8 cellular contexts compared by ENCODE assay signal in the genomic region with DNA sequence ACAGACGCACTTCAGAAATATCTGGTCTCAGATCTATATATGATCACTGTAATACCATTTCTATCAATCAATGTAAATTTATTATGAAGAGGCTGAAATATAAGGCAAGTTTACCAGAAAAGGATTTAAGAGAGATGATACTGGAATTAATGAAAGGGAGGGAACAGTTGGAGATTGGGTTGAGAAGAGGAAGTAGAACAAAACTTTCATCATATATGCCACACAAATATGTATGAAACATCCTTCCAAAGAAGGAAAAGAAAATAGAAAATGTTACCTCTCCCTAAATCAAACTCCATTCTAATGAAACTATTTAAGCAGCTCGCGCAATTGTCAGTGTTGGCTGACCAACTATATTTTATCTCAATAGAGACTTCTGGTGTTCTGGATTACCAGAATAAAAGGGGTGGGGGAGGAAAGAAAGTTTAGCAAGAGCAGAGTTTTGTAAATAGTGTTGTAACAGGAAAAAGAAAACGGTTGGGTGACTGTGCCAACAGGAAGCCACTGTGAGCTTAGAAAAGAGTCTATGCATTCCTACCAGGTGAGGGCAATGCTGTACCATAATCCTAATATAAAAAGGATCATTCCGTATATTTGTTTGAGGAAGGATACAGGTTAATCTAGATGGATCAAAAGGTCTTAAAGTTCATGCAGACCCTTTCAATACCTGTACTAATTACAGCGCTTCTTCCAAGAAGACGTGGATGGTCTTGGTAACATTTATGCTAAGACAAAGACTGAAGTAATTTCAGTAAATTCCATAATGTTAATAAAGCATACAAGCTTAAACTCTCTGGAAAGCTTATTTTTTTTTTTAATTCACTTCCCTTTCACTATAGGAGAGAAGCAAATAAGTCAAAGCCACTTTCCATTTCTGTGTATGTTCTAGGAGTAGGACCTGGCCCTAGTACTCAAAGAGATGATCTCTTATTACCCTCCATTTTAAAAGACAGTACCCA. TPM values are rescaled to one million over a fixed set of nuclear protein-coding genes. Genes with fewer than 3 reads are reported as not detected.
DNase-seq lines count a peak whose midpoint lies in the region; ATAC-seq and TF ChIP-seq lines count a peak whose summit lies in the region.

No MANE protein-coding gene starts in this region.

- peaks cover 23% of the 10 kb centered on the region for H3K9me3 ChIP-seq in SK-N-SH
- peaks cover 0 to 21% (median 6%) of the 10 kb centered on the region in 3 experiments for H3K9me3 ChIP-seq in naive thymus-derived CD4-positive, alpha-beta T cell (ENCODE audit: control insufficient read depth in 2 of 3, low read length in 3 of 3)

- no peaks in the 10 kb centered on the region for H3K27me3 Mint-ChIP-seq in naive thymus-derived CD4-positive, alpha-beta T cell

- H3K27ac ChIP-seq in SK-N-SH (ENCODE audit: low read depth in 2 of 2, low read length in 1 of 2): no peak overlapping the region; a peak in 1 of 4 replicates
- no peak overlapping the region for H3K27ac ChIP-seq in naive thymus-derived CD4-positive, alpha-beta T cell (ENCODE audit: low read depth, low read length)

- H3K4me1 Mint-ChIP-seq in naive thymus-derived CD4-positive, alpha-beta T cell: peaks cover 4 to 35% (median 30%) of the 10 kb centered on the region in 7 donors

- peaks cover 50 to 75% of the 10 kb centered on the region in 2 experiments for H3K36me3 ChIP-seq in SK-N-SH (replicated peaks in 1 of 2; ENCODE audit: control insufficient read depth in 1 of 2, insufficient read depth in 2 of 2, low read length in 1 of 2)
- H3K36me3 ChIP-seq in naive thymus-derived CD4-positive, alpha-beta T cell (ENCODE audit: control insufficient read depth in 2 of 3, insufficient read depth in 3 of 3, low read length in 3 of 3): peaks cover 11 to 72% (median 20%) of the 10 kb centered on the region in 3 experiments

- H3F3A ChIP-seq in SK-N-SH (replicated peaks; ENCODE audit: insufficient read depth): peaks cover 23% of the 10 kb centered on the region

- H3K9me3 Mint-ChIP-seq in naive thymus-derived CD4-positive, alpha-beta T cell: peaks cover 0 to 28% (median 8%) of the 10 kb centered on the region in 11 donors

- TF ChIP-seq EP300 in SK-N-SH (IDR thresholded peaks at IDR 0.05; ENCODE audit: borderline replicate concordance in 1 of 2, low read depth in 1 of 2, low read length in 1 of 2): no peak

- no peak overlapping the region for H3K4me3 ChIP-seq in SK-N-SH (ENCODE audit: low read depth in 2 of 2, low read length in 1 of 2)
- H3K4me3 ChIP-seq in epithelial cell of esophagus (ENCODE audit: low read length): no peak overlapping the region
- H3K4me3 ChIP-seq in naive thymus-derived CD4-positive, alpha-beta T cell (ENCODE audit: low read length): no peak overlapping the region

- intact Hi-C loops in naive thymus-derived CD4-positive, alpha-beta T cell (cut with micrococcal nuclease): loop anchor here (1.0 to 5.0 kb wide), 5 partner anchors 24 to 549 kb away; partner anchors contain the start of gene TMBIM4 (in 1 of the 2)

- CTCF ChIA-PET in SK-N-SH (lab: Yijun Ruan, JAX): interaction anchor here (0.6 to 1.4 kb wide), 12 partner anchors 9 to 217 kb away, joined by 3 to 12 read pairs (median 3); partner anchors contain the start of genes LLPH and TMBIM4
- CTCF ChIA-PET in naive thymus-derived CD4-positive, alpha-beta T cell (lab: Charles Lee): interaction anchor here (0.6 to 1.8 kb wide), 5 partner anchors 14 to 264 kb away, joined by 3 to 5 read pairs (median 3); partner anchors contain the start of gene LLPH

- ATAC-seq in naive thymus-derived CD4-positive, alpha-beta T cell: peak; percentile 86

- H4K20me1 ChIP-seq in SK-N-SH (ENCODE audit: insufficient read depth): no peaks in the 10 kb centered on the region

- TF ChIP-seq CTCF in SK-N-SH (IDR thresholded peaks at IDR 0.05) (peak; percentile 65), epithelial cell of esophagus (IDR thresholded peaks at IDR 0.05; ENCODE audit: insufficient read depth, low read depth, low read length, missing control alignments) (peak; percentile 79)

- no peak overlapping the region for H3K4me2 ChIP-seq in SK-N-SH

- H2AFZ ChIP-seq in SK-N-SH (ENCODE audit: low read depth): no peak overlapping the region

- DNase-seq in EH (ENCODE audit: low read depth): peak; percentile 77
- DNase-seq in KBM-7: peak; percentile 86
- DNase-seq in SK-N-SH: peak; percentile 39
- DNase-seq in epithelial cell of esophagus (ENCODE audit: low read depth): peak; percentile 86
- peak in 4 of 9 donors; percentile 10 to 32 (median 14) for DNase-seq in naive thymus-derived CD4-positive, alpha-beta T cell
- DNase-seq in NCI-H2227 treated with DMSO at 0.1 percent for 48 hours (lab: John Stamatoyannopoulos, UW): no peak
- DNase-seq in activated gamma-delta T cell treated with Interleukin-2 at 50 U/mL for 16 hours: no peak
- DNase-seq in NK-92 treated with Interleukin-12 subunit alpha and Interleukin-12 subunit beta, amount 100 ng/mL, for 24 hours (lab: John Stamatoyannopoulos, UW): no peak

- TF ChIP-seq RAD21 in SK-N-SH (IDR thresholded peaks at IDR 0.05; ENCODE audit: low read length): peak; percentile 56

- H3K36me3 Mint-ChIP-seq in naive thymus-derived CD4-positive, alpha-beta T cell: peaks cover 22 to 62% (median 55%) of the 10 kb centered on the region in 5 donors

- H3K79me2 ChIP-seq in SK-N-SH (ENCODE audit: insufficient read depth): peaks cover 12% of the 10 kb centered on the region; the same call in 1 of the 2 replicates

- WGBS in SK-N-SH (ENCODE audit: low lambda C conversion rate): 76% methylated on average over 7 of the region's 7 CpGs

- POLR2A ChIA-PET in SK-N-SH (lab: Yijun Ruan, JAX): no interaction called here
- POLR2A ChIA-PET in naive thymus-derived CD4-positive, alpha-beta T cell (lab: Charles Lee): interaction anchor here (0.7 to 1.4 kb wide), 2 partner anchors 14 to 24 kb away, joined by 3 to 4 read pairs; partner anchors contain the start of gene LLPH

- H3K4me3 Mint-ChIP-seq in naive thymus-derived CD4-positive, alpha-beta T cell: peak overlapping the region in 1 of 10 donors; percentile 15

- peak overlapping the region; percentile 3 to 86 (median 66) for H3K27ac Mint-ChIP-seq in naive thymus-derived CD4-positive, alpha-beta T cell

- no peaks in the 10 kb centered on the region for H3K27me3 ChIP-seq in SK-N-SH (ENCODE audit: insufficient read depth)
- no peaks in the 10 kb centered on the region for H3K27me3 ChIP-seq in naive thymus-derived CD4-positive, alpha-beta T cell (ENCODE audit: control insufficient read depth in 2 of 2, insufficient read depth in 2 of 2, low read length in 2 of 2)

- H3K9ac ChIP-seq in SK-N-SH: no peak overlapping the region

- in situ Hi-C loops in KBM-7 (cut with MboI; ENCODE audit: low pct_unique_long_range_greater_than_20kb, low sequenced_read_pairs): loop anchor here (25.0 kb wide), 1 partner anchor 267 kb away; no protein-coding TSS in a partner anchor

- no peaks in the 10 kb centered on the region for H3K9me2 ChIP-seq in SK-N-SH

- no peaks in the 10 kb centered on the region; a peak in 1 of 4 replicates for H3K4me1 ChIP-seq in SK-N-SH (ENCODE audit: control insufficient read depth in 1 of 2, insufficient read depth in 2 of 2, low read depth in 1 of 2, low read length in 1 of 2)
- peaks cover 0 to 3% of the 10 kb centered on the region in 2 donors for H3K4me1 ChIP-seq in naive thymus-derived CD4-positive, alpha-beta T cell (ENCODE audit: control insufficient read depth in 2 of 2, insufficient read depth in 2 of 2, low read length in 2 of 2)

TF ChIP-seq in SK-N-SH, 30 proteins besides CTCF, POLR2A, EP300 and RAD21 (continues in another document):
- peak; percentile 26; the same call in 1 of the 2 replicates for TF ChIP-seq SMC3 (IDR thresholded peaks at IDR 0.05; ENCODE audit: low read depth, low read length)
- TF ChIP-seq, protein P1, sequence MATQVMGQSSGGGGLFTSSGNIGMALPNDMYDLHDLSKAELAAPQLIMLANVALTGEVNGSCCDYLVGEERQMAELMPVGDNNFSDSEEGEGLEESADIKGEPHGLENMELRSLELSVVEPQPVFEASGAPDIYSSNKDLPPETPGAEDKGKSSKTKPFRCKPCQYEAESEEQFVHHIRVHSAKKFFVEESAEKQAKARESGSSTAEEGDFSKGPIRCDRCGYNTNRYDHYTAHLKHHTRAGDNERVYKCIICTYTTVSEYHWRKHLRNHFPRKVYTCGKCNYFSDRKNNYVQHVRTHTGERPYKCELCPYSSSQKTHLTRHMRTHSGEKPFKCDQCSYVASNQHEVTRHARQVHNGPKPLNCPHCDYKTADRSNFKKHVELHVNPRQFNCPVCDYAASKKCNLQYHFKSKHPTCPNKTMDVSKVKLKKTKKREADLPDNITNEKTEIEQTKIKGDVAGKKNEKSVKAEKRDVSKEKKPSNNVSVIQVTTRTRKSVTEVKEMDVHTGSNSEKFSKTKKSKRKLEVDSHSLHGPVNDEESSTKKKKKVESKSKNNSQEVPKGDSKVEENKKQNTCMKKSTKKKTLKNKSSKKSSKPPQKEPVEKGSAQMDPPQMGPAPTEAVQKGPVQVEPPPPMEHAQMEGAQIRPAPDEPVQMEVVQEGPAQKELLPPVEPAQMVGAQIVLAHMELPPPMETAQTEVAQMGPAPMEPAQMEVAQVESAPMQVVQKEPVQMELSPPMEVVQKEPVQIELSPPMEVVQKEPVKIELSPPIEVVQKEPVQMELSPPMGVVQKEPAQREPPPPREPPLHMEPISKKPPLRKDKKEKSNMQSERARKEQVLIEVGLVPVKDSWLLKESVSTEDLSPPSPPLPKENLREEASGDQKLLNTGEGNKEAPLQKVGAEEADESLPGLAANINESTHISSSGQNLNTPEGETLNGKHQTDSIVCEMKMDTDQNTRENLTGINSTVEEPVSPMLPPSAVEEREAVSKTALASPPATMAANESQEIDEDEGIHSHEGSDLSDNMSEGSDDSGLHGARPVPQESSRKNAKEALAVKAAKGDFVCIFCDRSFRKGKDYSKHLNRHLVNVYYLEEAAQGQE (IDR thresholded peaks at IDR 0.05; ENCODE audit: low read depth, low read length): no peak
- no peak for TF ChIP-seq EZH2phosphoT487 (IDR thresholded peaks at IDR 0.05; ENCODE audit: borderline replicate concordance, low read depth)

RNA-seq across cellular contexts. Expression of gene LLPH, which starts 14.5 kb away (rescaled TPM):
- 7.4 and 9.1 TPM in 2 replicates for polyA plus RNA-seq in SK-N-SH (2012; rRNA removed)
- 16.7 and 33.6 TPM in 2 replicates for polyA plus RNA-seq in SK-N-SH (2012; cell fraction: cytosol; rRNA removed)
- 1.3 and 2.8 TPM in 2 replicates for polyA plus RNA-seq in SK-N-SH (2012; cell fraction: nucleus; rRNA removed)
- 10 to 100 TPM; 14.7 to 29.1 (median 28.4) TPM for total RNA-seq in naive thymus-derived CD4-positive, alpha-beta T cell
- 10 to 100 TPM; 28.1 to 31.1 TPM for polyA plus RNA-seq in naive thymus-derived CD4-positive, alpha-beta T cell

RNA-seq across cellular contexts. Expression of gene TMBIM4, which starts 24.7 kb away (rescaled TPM):
- polyA plus RNA-seq in SK-N-SH (2012; rRNA removed): 68.5 and 94.6 TPM in 2 replicates
- polyA plus RNA-seq in SK-N-SH (2012; cell fraction: cytosol; rRNA removed): 88.9 and 103 TPM in 2 replicates
- 22.3 and 35.3 TPM in 2 replicates for polyA plus RNA-seq in SK-N-SH (2012; cell fraction: nucleus; rRNA removed)
- 10 to 100 TPM; 38.6 to 88.0 (median 79.8) TPM for total RNA-seq in naive thymus-derived CD4-positive, alpha-beta T cell
- 100 to 1,000 TPM; 218 to 374 TPM for polyA plus RNA-seq in naive thymus-derived CD4-positive, alpha-beta T cell

RNA-seq across cellular contexts. Expression of gene IRAK3, which starts 43.9 kb away (rescaled TPM):
- not detected in 2 replicates for polyA plus RNA-seq in SK-N-SH (2012; rRNA removed)
- polyA plus RNA-seq in SK-N-SH (2012; cell fraction: cytosol; rRNA removed): not detected in 2 replicates
- polyA plus RNA-seq in SK-N-SH (2012; cell fraction: nucleus; rRNA removed): not detected in 2 replicates
- total RNA-seq in naive thymus-derived CD4-positive, alpha-beta T cell: 10 to 100 TPM in 1 of 5 experiments, 1 to 10 TPM in 2, under 1 TPM in 2; 0.19 to 28.8 (median 1.9) TPM
- not detected for polyA plus RNA-seq in naive thymus-derived CD4-positive, alpha-beta T cell

Comparison
In these comparisons a context has a peak if more than half of its experiments do, and no peak if none do; other contexts are left out.
1. DNase-seq: peak in EH (single experiment), KBM-7 (single experiment), SK-N-SH (single experiment) and epithelial cell of esophagus (single experiment); none in NCI-H2227 treated with DMSO at 0.1 percent for 48 hours (single experiment), activated gamma-delta T cell treated with Interleukin-2 at 50 U/mL for 16 hours (single experiment) and NK-92 treated with Interleukin-12 subunit alpha and Interleukin-12 subunit beta, amount 100 ng/mL, for 24 hours (single experiment).